Comparison of ENCODE assay signal across 1 cellular context in the genomic region with DNA sequence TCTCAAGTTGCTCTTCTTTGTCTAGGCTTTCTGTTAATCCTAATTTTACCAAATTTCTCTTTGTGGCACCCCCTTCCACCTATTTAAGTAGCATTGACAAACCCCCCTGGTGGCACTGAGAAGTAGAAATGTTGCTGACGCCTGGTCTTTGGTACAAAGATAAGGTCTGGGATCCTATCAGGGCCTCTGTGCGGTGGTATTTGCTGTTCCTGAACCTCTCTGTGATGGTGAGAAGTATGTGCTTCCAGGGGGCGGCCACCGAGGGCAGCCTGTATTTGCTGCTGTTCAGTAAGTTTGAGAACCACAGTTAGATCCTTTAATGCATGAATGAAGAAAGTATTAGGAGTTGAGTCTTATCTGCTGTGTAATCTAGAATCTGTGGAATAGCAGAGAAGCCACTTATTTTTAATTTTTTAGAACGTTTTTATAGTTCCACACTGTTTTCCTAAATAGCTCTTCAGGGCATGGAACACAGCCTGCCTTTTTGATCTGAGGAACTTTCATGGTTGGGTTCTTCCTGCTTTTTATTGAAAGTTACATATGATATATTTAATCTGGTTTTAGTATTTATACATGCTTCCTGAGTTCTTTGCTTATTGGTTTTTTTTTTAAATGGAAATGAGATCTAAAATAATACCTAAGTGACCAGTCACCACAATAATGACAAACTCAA.
TF ChIP-seq lines count a peak whose summit lies in the region.

No MANE protein-coding gene starts in this region.

TF ChIP-seq in HEK293, 187 proteins besides CTCF, POLR2A, EP300 and RAD21 (continued from another document):
- TF ChIP-seq, protein P1, sequence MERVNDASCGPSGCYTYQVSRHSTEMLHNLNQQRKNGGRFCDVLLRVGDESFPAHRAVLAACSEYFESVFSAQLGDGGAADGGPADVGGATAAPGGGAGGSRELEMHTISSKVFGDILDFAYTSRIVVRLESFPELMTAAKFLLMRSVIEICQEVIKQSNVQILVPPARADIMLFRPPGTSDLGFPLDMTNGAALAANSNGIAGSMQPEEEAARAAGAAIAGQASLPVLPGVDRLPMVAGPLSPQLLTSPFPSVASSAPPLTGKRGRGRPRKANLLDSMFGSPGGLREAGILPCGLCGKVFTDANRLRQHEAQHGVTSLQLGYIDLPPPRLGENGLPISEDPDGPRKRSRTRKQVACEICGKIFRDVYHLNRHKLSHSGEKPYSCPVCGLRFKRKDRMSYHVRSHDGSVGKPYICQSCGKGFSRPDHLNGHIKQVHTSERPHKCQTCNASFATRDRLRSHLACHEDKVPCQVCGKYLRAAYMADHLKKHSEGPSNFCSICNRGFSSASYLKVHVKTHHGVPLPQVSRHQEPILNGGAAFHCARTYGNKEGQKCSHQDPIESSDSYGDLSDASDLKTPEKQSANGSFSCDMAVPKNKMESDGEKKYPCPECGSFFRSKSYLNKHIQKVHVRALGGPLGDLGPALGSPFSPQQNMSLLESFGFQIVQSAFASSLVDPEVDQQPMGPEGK (tag by site-specific recombination; IDR thresholded peaks at IDR 0.05), result no peak
- TF ChIP-seq ZNF10 (tag by site-specific recombination; IDR thresholded peaks at IDR 0.05), result no peak
- no peak for TF ChIP-seq ZNF302 (tag by site-specific recombination; IDR thresholded peaks at IDR 0.05; ENCODE audit: low read depth)
- TF ChIP-seq ZNF529 (tag by site-specific recombination; IDR thresholded peaks at IDR 0.05; ENCODE audit: insufficient replicate concordance), result no peak
- no peak for TF ChIP-seq ZNF785 (tag by site-specific recombination; IDR thresholded peaks at IDR 0.05)
- TF ChIP-seq, protein P2, sequence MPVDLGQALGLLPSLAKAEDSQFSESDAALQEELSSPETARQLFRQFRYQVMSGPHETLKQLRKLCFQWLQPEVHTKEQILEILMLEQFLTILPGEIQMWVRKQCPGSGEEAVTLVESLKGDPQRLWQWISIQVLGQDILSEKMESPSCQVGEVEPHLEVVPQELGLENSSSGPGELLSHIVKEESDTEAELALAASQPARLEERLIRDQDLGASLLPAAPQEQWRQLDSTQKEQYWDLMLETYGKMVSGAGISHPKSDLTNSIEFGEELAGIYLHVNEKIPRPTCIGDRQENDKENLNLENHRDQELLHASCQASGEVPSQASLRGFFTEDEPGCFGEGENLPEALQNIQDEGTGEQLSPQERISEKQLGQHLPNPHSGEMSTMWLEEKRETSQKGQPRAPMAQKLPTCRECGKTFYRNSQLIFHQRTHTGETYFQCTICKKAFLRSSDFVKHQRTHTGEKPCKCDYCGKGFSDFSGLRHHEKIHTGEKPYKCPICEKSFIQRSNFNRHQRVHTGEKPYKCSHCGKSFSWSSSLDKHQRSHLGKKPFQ (tag by site-specific recombination; IDR thresholded peaks at IDR 0.05), result no peak
- TF ChIP-seq, protein P3, sequence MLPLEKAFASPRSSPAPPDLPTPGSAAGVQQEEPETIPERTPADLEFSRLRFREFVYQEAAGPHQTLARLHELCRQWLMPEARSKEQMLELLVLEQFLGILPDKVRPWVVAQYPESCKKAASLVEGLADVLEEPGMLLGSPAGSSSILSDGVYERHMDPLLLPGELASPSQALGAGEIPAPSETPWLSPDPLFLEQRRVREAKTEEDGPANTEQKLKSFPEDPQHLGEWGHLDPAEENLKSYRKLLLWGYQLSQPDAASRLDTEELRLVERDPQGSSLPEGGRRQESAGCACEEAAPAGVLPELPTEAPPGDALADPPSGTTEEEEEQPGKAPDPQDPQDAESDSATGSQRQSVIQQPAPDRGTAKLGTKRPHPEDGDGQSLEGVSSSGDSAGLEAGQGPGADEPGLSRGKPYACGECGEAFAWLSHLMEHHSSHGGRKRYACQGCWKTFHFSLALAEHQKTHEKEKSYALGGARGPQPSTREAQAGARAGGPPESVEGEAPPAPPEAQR (tag by site-specific recombination; IDR thresholded peaks at IDR 0.05), result no peak
- no peak for TF ChIP-seq ZNF37A (tag by site-specific recombination; IDR thresholded peaks at IDR 0.05)
- TF ChIP-seq ZBTB17 (tag by site-specific recombination; IDR thresholded peaks at IDR 0.05), result 0 out of 2 replicates have a peak, but pooled peaks have one; percentile 14
- TF ChIP-seq KLF10 (tag by site-specific recombination; IDR thresholded peaks at IDR 0.05), result no peak
- TF ChIP-seq, protein P4, sequence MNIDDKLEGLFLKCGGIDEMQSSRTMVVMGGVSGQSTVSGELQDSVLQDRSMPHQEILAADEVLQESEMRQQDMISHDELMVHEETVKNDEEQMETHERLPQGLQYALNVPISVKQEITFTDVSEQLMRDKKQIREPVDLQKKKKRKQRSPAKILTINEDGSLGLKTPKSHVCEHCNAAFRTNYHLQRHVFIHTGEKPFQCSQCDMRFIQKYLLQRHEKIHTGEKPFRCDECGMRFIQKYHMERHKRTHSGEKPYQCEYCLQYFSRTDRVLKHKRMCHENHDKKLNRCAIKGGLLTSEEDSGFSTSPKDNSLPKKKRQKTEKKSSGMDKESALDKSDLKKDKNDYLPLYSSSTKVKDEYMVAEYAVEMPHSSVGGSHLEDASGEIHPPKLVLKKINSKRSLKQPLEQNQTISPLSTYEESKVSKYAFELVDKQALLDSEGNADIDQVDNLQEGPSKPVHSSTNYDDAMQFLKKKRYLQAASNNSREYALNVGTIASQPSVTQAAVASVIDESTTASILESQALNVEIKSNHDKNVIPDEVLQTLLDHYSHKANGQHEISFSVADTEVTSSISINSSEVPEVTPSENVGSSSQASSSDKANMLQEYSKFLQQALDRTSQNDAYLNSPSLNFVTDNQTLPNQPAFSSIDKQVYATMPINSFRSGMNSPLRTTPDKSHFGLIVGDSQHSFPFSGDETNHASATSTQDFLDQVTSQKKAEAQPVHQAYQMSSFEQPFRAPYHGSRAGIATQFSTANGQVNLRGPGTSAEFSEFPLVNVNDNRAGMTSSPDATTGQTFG (tag by site-specific recombination; IDR thresholded peaks at IDR 0.05; ENCODE audit: borderline replicate concordance), result no peak
- no peak for TF ChIP-seq SCRT2 (tag by site-specific recombination; IDR thresholded peaks at IDR 0.05)
- TF ChIP-seq, protein P5, sequence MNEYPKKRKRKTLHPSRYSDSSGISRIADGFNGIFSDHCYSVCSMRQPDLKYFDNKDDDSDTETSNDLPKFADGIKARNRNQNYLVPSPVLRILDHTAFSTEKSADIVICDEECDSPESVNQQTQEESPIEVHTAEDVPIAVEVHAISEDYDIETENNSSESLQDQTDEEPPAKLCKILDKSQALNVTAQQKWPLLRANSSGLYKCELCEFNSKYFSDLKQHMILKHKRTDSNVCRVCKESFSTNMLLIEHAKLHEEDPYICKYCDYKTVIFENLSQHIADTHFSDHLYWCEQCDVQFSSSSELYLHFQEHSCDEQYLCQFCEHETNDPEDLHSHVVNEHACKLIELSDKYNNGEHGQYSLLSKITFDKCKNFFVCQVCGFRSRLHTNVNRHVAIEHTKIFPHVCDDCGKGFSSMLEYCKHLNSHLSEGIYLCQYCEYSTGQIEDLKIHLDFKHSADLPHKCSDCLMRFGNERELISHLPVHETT (tag by site-specific recombination; IDR thresholded peaks at IDR 0.05), result no peak
- no peak for TF ChIP-seq ZNF266 (tag by site-specific recombination; IDR thresholded peaks at IDR 0.05; ENCODE audit: low read depth)
- no peak for TF ChIP-seq ZNF48 (tag by site-specific recombination; IDR thresholded peaks at IDR 0.05)
- TF ChIP-seq ZFHX2 (tag by site-specific recombination; conservative IDR thresholded peaks at IDR 0.05), result no peak
- TF ChIP-seq KLF16 (tag by site-specific recombination; IDR thresholded peaks at IDR 0.05), result no peak
- no peak for TF ChIP-seq ZNF19 (tag by site-specific recombination; IDR thresholded peaks at IDR 0.05; ENCODE audit: low read depth)
- no peak for TF ChIP-seq ZNF629 (tag by site-specific recombination; IDR thresholded peaks at IDR 0.05)
- no peak for TF ChIP-seq ZNF394 (tag by site-specific recombination; IDR thresholded peaks at IDR 0.05; ENCODE audit: borderline replicate concordance)
- no peak for TF ChIP-seq ZBTB1 (tag by site-specific recombination; IDR thresholded peaks at IDR 0.05)
